ENCODE assay signal across 27 cellular contexts in genomic region chr21:19683492-19683891, GRCh38.
"Had no signal": no experiment of that assay in that cellular context is flagged by ENCODE, and none has a peak within 500 bp of the region (broad histone marks: within the 10 kb centered on the region; RNA-seq: fewer than 3 reads in every experiment).

No MANE protein-coding gene starts in this region.

- ATAC-seq: left colon; left lung; lower lobe of right lung; naive thymus-derived CD8-positive, alpha-beta T cell; pancreas; right cardiac atrium; sciatic nerve; stimulated activated naive CD8-positive, alpha-beta T cell treated with anti-CD3 and anti-CD28 coated beads, Interleukin-15, Interleukin-2, amounts not matched to agents 100 U/mL and 50 U/mL, for 24 hours had no signal

- H3K9me3 ChIP-seq: lower lobe of right lung, pancreas, prostate gland, testis, thyroid gland, transverse colon, vagina had no signal

- H3K27me3 ChIP-seq: left lung, pancreas, stomach, testis, thyroid gland, transverse colon, upper lobe of left lung, vagina had no signal

- H3K4me3 Mint-ChIP-seq: immature natural killer cell; naive thymus-derived CD8-positive, alpha-beta T cell; nephron; neural crest cell; stimulated activated naive B cell treated with anti-CD40 and anti-IgM and Interleukin-4, amounts not matched to agents 10 μg/mL and 1 μg/mL and 100 μg/mL, for 72 hours had no signal

- H3K27ac ChIP-seq: left lung, lower lobe of right lung, pancreas, prostate gland, skin epidermis, stomach, testis, thyroid gland, transverse colon, upper lobe of left lung, vagina had no signal

- H3K36me3 Mint-ChIP-seq: immature natural killer cell; naive thymus-derived CD8-positive, alpha-beta T cell; stimulated activated naive B cell treated with anti-CD40 and anti-IgM and Interleukin-4, amounts not matched to agents 10 μg/mL and 1 μg/mL and 100 μg/mL, for 72 hours had no signal

- H3K27ac Mint-ChIP-seq: immature natural killer cell; naive thymus-derived CD8-positive, alpha-beta T cell; nephron; stimulated activated naive B cell treated with anti-CD40 and anti-IgM and Interleukin-4, amounts not matched to agents 10 μg/mL and 1 μg/mL and 100 μg/mL, for 72 hours had no signal

- H3K36me3 ChIP-seq: left lung, lower lobe of right lung, pancreas, prostate gland, stomach, thyroid gland, transverse colon, upper lobe of left lung, vagina had no signal

- H3K4me3 ChIP-seq: left lung, lower lobe of right lung, pancreas, prostate gland, skin epidermis, stomach, testis, thyroid gland, transverse colon, upper lobe of left lung, vagina had no signal

- H3K4me1 ChIP-seq: left lung, lower lobe of right lung, pancreas, prostate gland, stomach, testis, thyroid gland, transverse colon, upper lobe of left lung, vagina had no signal

- DNase-seq: immature natural killer cell; left colon; lower lobe of right lung; mammary epithelial cell; mesenchymal stem cell; naive thymus-derived CD8-positive, alpha-beta T cell; nucleus accumbens; right cardiac atrium; stimulated activated CD4-positive, alpha-beta T cell treated with anti-CD3 and anti-CD28 coated beads, Interleukin-12 subunit alpha, Interleukin-12 subunit beta, amount 100 ng/mL, for 4 hours; stimulated activated CD4-positive, alpha-beta T cell treated with anti-CD3 and anti-CD28 coated beads, Interleukin-15, amount 100 ng/mL, for 24 hours; stimulated activated CD4-positive, alpha-beta T cell treated with anti-CD3 and anti-CD28 coated beads, Interleukin-2, amount 100 ng/mL, for 24 hours; stimulated activated CD4-positive, alpha-beta T cell treated with anti-CD3 and anti-CD28 coated beads, Interleukin-4, amount 100 ng/mL, for 1 hour; stimulated activated naive B cell treated with anti-CD40 and anti-IgM and Interleukin-4, amounts not matched to agents 10 μg/mL and 1 μg/mL and 100 μg/mL, for 72 hours; stimulated activated naive CD8-positive, alpha-beta T cell treated with anti-CD3 and anti-CD28 coated beads, Interleukin-15, Interleukin-2, amounts not matched to agents 100 U/mL and 50 U/mL, for 24 hours; stomach; testis; thyroid gland; transverse colon; upper lobe of left lung had no signal

- H3K4me1 Mint-ChIP-seq: immature natural killer cell; naive thymus-derived CD8-positive, alpha-beta T cell; nephron; neural crest cell; stimulated activated naive B cell treated with anti-CD40 and anti-IgM and Interleukin-4, amounts not matched to agents 10 μg/mL and 1 μg/mL and 100 μg/mL, for 72 hours had no signal

- H3K27me3 Mint-ChIP-seq: naive thymus-derived CD8-positive, alpha-beta T cell; stimulated activated naive B cell treated with anti-CD40 and anti-IgM and Interleukin-4, amounts not matched to agents 10 μg/mL and 1 μg/mL and 100 μg/mL, for 72 hours had no signal
